Comparison of ENCODE assay signal across 1 cellular context in the genomic region with DNA sequence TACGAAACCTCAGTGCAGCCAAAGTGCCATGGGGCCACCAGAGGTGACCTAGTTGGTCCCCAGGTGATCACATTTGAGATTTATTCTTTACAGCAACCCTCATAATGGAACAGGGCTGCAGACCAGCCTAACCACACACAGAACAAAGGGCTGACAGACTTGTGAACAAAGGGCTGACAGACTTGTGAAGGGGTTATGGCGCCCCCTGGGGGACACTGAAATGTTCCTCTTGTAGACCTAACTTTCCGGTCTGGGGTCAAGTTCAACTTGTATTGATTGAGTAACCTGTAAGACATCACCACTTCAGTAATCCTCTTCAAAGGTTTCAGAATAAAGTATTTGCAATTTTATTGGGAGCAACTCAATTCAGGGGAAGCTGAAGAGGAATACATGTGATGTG.
TF ChIP-seq lines count a peak whose summit lies in the region.

No MANE protein-coding gene starts in this region.

TF ChIP-seq in HepG2, 621 proteins besides CTCF, POLR2A, EP300 and RAD21 (continued from another document and continues in another):
- TF ChIP-seq, protein P1, sequence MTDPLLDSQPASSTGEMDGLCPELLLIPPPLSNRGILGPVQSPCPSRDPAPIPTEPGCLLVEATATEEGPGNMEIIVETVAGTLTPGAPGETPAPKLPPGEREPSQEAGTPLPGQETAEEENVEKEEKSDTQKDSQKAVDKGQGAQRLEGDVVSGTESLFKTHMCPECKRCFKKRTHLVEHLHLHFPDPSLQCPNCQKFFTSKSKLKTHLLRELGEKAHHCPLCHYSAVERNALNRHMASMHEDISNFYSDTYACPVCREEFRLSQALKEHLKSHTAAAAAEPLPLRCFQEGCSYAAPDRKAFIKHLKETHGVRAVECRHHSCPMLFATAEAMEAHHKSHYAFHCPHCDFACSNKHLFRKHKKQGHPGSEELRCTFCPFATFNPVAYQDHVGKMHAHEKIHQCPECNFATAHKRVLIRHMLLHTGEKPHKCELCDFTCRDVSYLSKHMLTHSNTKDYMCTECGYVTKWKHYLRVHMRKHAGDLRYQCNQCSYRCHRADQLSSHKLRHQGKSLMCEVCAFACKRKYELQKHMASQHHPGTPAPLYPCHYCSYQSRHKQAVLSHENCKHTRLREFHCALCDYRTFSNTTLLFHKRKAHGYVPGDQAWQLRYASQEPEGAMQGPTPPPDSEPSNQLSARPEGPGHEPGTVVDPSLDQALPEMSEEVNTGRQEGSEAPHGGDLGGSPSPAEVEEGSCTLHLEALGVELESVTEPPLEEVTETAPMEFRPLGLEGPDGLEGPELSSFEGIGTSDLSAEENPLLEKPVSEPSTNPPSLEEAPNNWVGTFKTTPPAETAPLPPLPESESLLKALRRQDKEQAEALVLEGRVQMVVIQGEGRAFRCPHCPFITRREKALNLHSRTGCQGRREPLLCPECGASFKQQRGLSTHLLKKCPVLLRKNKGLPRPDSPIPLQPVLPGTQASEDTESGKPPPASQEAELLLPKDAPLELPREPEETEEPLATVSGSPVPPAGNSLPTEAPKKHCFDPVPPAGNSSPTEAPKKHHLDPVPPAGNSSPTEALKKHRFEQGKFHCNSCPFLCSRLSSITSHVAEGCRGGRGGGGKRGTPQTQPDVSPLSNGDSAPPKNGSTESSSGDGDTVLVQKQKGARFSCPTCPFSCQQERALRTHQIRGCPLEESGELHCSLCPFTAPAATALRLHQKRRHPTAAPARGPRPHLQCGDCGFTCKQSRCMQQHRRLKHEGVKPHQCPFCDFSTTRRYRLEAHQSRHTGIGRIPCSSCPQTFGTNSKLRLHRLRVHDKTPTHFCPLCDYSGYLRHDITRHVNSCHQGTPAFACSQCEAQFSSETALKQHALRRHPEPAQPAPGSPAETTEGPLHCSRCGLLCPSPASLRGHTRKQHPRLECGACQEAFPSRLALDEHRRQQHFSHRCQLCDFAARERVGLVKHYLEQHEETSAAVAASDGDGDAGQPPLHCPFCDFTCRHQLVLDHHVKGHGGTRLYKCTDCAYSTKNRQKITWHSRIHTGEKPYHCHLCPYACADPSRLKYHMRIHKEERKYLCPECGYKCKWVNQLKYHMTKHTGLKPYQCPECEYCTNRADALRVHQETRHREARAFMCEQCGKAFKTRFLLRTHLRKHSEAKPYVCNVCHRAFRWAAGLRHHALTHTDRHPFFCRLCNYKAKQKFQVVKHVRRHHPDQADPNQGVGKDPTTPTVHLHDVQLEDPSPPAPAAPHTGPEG (CRISPR knock-in tag; IDR thresholded peaks at IDR 0.05): no peak
- TF ChIP-seq ZEB1 (IDR thresholded peaks at IDR 0.05; ENCODE audit: insufficient replicate concordance, low read depth) (no peak), AGO1 (IDR thresholded peaks at IDR 0.05; ENCODE audit: low read depth, low read length, poor library complexity, severe bottlenecking) (no peak), HOXA9 (CRISPR knock-in tag; IDR thresholded peaks at IDR 0.05; ENCODE audit: borderline replicate concordance) (no peak), CENPT (CRISPR knock-in tag; IDR thresholded peaks at IDR 0.05; ENCODE audit: low read depth) (no peak), ZNF343 (CRISPR knock-in tag; IDR thresholded peaks at IDR 0.05) (no peak), ZIK1 (CRISPR knock-in tag; IDR thresholded peaks at IDR 0.05; ENCODE audit: borderline replicate concordance, low read depth) (no peak), NFE2L2 (IDR thresholded peaks at IDR 0.05; ENCODE audit: low read length) (no peak), HMG20A (CRISPR knock-in tag; IDR thresholded peaks at IDR 0.05; ENCODE audit: borderline replicate concordance) (peak; percentile 39; the same call in 1 of the 2 replicates), ZNF572 (CRISPR knock-in tag; IDR thresholded peaks at IDR 0.05) (no peak), STAG1 (CRISPR knock-in tag; IDR thresholded peaks at IDR 0.05) (peak; percentile 87), ZNF24 (IDR thresholded peaks at IDR 0.05) (no peak), NFIB (CRISPR knock-in tag; IDR thresholded peaks at IDR 0.05; ENCODE audit: borderline replicate concordance) (no peak), ZNF772 (CRISPR knock-in tag; IDR thresholded peaks at IDR 0.05) (no peak), ZNF607 (CRISPR knock-in tag; IDR thresholded peaks at IDR 0.05; ENCODE audit: borderline replicate concordance) (no peak), GATAD1 (CRISPR knock-in tag; IDR thresholded peaks at IDR 0.05) (no peak), ISL2 (CRISPR knock-in tag; IDR thresholded peaks at IDR 0.05) (peak; percentile 15; the same call in 1 of the 2 replicates), ZNF552 (CRISPR knock-in tag; IDR thresholded peaks at IDR 0.05; ENCODE audit: borderline replicate concordance) (no peak), DNMT1 (CRISPR knock-in tag; IDR thresholded peaks at IDR 0.05) (no peak)
- TF ChIP-seq, protein P2, sequence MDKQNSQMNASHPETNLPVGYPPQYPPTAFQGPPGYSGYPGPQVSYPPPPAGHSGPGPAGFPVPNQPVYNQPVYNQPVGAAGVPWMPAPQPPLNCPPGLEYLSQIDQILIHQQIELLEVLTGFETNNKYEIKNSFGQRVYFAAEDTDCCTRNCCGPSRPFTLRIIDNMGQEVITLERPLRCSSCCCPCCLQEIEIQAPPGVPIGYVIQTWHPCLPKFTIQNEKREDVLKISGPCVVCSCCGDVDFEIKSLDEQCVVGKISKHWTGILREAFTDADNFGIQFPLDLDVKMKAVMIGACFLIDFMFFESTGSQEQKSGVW (CRISPR knock-in tag; IDR thresholded peaks at IDR 0.05; ENCODE audit: borderline replicate concordance): no peak
- TF ChIP-seq, protein P3, sequence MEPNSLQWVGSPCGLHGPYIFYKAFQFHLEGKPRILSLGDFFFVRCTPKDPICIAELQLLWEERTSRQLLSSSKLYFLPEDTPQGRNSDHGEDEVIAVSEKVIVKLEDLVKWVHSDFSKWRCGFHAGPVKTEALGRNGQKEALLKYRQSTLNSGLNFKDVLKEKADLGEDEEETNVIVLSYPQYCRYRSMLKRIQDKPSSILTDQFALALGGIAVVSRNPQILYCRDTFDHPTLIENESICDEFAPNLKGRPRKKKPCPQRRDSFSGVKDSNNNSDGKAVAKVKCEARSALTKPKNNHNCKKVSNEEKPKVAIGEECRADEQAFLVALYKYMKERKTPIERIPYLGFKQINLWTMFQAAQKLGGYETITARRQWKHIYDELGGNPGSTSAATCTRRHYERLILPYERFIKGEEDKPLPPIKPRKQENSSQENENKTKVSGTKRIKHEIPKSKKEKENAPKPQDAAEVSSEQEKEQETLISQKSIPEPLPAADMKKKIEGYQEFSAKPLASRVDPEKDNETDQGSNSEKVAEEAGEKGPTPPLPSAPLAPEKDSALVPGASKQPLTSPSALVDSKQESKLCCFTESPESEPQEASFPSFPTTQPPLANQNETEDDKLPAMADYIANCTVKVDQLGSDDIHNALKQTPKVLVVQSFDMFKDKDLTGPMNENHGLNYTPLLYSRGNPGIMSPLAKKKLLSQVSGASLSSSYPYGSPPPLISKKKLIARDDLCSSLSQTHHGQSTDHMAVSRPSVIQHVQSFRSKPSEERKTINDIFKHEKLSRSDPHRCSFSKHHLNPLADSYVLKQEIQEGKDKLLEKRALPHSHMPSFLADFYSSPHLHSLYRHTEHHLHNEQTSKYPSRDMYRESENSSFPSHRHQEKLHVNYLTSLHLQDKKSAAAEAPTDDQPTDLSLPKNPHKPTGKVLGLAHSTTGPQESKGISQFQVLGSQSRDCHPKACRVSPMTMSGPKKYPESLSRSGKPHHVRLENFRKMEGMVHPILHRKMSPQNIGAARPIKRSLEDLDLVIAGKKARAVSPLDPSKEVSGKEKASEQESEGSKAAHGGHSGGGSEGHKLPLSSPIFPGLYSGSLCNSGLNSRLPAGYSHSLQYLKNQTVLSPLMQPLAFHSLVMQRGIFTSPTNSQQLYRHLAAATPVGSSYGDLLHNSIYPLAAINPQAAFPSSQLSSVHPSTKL (CRISPR knock-in tag; IDR thresholded peaks at IDR 0.05): peak; percentile 76
- TF ChIP-seq, protein P4, sequence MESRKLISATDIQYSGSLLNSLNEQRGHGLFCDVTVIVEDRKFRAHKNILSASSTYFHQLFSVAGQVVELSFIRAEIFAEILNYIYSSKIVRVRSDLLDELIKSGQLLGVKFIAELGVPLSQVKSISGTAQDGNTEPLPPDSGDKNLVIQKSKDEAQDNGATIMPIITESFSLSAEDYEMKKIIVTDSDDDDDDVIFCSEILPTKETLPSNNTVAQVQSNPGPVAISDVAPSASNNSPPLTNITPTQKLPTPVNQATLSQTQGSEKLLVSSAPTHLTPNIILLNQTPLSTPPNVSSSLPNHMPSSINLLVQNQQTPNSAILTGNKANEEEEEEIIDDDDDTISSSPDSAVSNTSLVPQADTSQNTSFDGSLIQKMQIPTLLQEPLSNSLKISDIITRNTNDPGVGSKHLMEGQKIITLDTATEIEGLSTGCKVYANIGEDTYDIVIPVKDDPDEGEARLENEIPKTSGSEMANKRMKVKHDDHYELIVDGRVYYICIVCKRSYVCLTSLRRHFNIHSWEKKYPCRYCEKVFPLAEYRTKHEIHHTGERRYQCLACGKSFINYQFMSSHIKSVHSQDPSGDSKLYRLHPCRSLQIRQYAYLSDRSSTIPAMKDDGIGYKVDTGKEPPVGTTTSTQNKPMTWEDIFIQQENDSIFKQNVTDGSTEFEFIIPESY (CRISPR knock-in tag; IDR thresholded peaks at IDR 0.05): peak; percentile 26; the same call in 1 of the 2 replicates
- TF ChIP-seq, protein P5, sequence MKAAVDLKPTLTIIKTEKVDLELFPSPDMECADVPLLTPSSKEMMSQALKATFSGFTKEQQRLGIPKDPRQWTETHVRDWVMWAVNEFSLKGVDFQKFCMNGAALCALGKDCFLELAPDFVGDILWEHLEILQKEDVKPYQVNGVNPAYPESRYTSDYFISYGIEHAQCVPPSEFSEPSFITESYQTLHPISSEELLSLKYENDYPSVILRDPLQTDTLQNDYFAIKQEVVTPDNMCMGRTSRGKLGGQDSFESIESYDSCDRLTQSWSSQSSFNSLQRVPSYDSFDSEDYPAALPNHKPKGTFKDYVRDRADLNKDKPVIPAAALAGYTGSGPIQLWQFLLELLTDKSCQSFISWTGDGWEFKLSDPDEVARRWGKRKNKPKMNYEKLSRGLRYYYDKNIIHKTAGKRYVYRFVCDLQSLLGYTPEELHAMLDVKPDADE (CRISPR knock-in tag; IDR thresholded peaks at IDR 0.05): no peak
- TF ChIP-seq, protein P6, sequence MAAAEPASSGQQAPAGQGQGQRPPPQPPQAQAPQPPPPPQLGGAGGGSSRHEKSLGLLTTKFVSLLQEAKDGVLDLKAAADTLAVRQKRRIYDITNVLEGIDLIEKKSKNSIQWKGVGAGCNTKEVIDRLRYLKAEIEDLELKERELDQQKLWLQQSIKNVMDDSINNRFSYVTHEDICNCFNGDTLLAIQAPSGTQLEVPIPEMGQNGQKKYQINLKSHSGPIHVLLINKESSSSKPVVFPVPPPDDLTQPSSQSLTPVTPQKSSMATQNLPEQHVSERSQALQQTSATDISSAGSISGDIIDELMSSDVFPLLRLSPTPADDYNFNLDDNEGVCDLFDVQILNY (CRISPR knock-in tag; conservative IDR thresholded peaks at IDR 0.05): no peak
- TF ChIP-seq, protein P7, sequence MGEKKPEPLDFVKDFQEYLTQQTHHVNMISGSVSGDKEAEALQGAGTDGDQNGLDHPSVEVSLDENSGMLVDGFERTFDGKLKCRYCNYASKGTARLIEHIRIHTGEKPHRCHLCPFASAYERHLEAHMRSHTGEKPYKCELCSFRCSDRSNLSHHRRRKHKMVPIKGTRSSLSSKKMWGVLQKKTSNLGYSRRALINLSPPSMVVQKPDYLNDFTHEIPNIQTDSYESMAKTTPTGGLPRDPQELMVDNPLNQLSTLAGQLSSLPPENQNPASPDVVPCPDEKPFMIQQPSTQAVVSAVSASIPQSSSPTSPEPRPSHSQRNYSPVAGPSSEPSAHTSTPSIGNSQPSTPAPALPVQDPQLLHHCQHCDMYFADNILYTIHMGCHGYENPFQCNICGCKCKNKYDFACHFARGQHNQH (CRISPR knock-in tag; IDR thresholded peaks at IDR 0.05): 0 out of 2 replicates have a peak, but pooled peaks have one; percentile 32
- TF ChIP-seq, protein P8, sequence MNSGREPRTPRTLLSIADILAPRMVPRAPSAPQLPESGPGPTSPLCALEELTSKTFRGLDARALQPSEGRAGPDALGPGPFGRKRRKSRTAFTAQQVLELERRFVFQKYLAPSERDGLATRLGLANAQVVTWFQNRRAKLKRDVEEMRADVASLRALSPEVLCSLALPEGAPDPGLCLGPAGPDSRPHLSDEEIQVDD (CRISPR knock-in tag; IDR thresholded peaks at IDR 0.05; ENCODE audit: borderline replicate concordance): no peak
- TF ChIP-seq, protein P9, sequence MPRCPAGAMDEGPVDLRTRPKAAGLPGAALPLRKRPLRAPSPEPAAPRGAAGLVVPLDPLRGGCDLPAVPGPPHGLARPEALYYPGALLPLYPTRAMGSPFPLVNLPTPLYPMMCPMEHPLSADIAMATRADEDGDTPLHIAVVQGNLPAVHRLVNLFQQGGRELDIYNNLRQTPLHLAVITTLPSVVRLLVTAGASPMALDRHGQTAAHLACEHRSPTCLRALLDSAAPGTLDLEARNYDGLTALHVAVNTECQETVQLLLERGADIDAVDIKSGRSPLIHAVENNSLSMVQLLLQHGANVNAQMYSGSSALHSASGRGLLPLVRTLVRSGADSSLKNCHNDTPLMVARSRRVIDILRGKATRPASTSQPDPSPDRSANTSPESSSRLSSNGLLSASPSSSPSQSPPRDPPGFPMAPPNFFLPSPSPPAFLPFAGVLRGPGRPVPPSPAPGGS (CRISPR knock-in tag; IDR thresholded peaks at IDR 0.05): no peak
- TF ChIP-seq, protein P10, sequence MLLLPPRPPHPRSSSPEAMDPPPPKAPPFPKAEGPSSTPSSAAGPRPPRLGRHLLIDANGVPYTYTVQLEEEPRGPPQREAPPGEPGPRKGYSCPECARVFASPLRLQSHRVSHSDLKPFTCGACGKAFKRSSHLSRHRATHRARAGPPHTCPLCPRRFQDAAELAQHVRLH (CRISPR knock-in tag; IDR thresholded peaks at IDR 0.05; ENCODE audit: borderline replicate concordance, low read depth): no peak
- TF ChIP-seq, protein P11, sequence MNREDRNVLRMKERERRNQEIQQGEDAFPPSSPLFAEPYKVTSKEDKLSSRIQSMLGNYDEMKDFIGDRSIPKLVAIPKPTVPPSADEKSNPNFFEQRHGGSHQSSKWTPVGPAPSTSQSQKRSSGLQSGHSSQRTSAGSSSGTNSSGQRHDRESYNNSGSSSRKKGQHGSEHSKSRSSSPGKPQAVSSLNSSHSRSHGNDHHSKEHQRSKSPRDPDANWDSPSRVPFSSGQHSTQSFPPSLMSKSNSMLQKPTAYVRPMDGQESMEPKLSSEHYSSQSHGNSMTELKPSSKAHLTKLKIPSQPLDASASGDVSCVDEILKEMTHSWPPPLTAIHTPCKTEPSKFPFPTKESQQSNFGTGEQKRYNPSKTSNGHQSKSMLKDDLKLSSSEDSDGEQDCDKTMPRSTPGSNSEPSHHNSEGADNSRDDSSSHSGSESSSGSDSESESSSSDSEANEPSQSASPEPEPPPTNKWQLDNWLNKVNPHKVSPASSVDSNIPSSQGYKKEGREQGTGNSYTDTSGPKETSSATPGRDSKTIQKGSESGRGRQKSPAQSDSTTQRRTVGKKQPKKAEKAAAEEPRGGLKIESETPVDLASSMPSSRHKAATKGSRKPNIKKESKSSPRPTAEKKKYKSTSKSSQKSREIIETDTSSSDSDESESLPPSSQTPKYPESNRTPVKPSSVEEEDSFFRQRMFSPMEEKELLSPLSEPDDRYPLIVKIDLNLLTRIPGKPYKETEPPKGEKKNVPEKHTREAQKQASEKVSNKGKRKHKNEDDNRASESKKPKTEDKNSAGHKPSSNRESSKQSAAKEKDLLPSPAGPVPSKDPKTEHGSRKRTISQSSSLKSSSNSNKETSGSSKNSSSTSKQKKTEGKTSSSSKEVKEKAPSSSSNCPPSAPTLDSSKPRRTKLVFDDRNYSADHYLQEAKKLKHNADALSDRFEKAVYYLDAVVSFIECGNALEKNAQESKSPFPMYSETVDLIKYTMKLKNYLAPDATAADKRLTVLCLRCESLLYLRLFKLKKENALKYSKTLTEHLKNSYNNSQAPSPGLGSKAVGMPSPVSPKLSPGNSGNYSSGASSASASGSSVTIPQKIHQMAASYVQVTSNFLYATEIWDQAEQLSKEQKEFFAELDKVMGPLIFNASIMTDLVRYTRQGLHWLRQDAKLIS (CRISPR knock-in tag; IDR thresholded peaks at IDR 0.05): no peak
